In genomic region chr6:159691963-159692287, GRCh38 we compare ENCODE assay signal across 8 cellular contexts. TPM values are rescaled to one million over a fixed set of nuclear protein-coding genes. Genes with fewer than 3 reads are reported as not detected.
DNase-seq lines count a peak whose midpoint lies in the region; ATAC-seq and TF ChIP-seq lines count a peak whose summit lies in the region.

No MANE protein-coding gene starts in this region.

- no peaks in the 10 kb centered on the region for H3K9me2 ChIP-seq in DOHH2 (replicated peaks; ENCODE audit: control insufficient read depth, low read length)

- ATAC-seq in GM18907 (IDR thresholded peaks at IDR 0.05; ENCODE audit: unreplicated experiment) (no peak), GM18867 (IDR thresholded peaks at IDR 0.05; ENCODE audit: unreplicated experiment) (no peak)

- DNase-seq in NAMALWA (ENCODE audit: low spot score) (peak; percentile 38), NCI-H1436 treated with DMSO at 0.1 percent for 48 hours (lab: John Stamatoyannopoulos, UW) (no peak), NCI-H2107 (lab: John Stamatoyannopoulos, UW) (no peak)

- H3K27me3 ChIP-seq in DOHH2 (ENCODE audit: control insufficient read depth, low read length): no peaks in the 10 kb centered on the region
- no peaks in the 10 kb centered on the region for H3K27me3 ChIP-seq in ectodermal cell (ENCODE audit: control insufficient read depth, insufficient read depth, low read length, poor library complexity, severe bottlenecking)
- H3K27me3 ChIP-seq in neuron (ENCODE audit: insufficient read depth, low read length): no peaks in the 10 kb centered on the region

- no peaks in the 10 kb centered on the region; the same call in 1 of the 2 replicates for H3F3A ChIP-seq in DOHH2 (ENCODE audit: control insufficient read depth, insufficient read depth)

- no peak for TF ChIP-seq CTCF in DOHH2 (IDR thresholded peaks at IDR 0.05; ENCODE audit: low read depth, low read length, poor library complexity, severe bottlenecking)

- no peaks in the 10 kb centered on the region for H3K9me3 ChIP-seq in DOHH2 (ENCODE audit: control insufficient read depth, insufficient read depth, low read length)
- no peaks in the 10 kb centered on the region for H3K9me3 ChIP-seq in ectodermal cell (ENCODE audit: control insufficient read depth, low read length)
- H3K9me3 ChIP-seq in neuron (ENCODE audit: low read length): no peaks in the 10 kb centered on the region

- H3K4me1 ChIP-seq in DOHH2 (ENCODE audit: control insufficient read depth, low read length): peaks cover 35% of the 10 kb centered on the region
- H3K4me1 ChIP-seq in ectodermal cell (ENCODE audit: control insufficient read depth, insufficient read depth, low read length): peaks cover 7% of the 10 kb centered on the region
- peaks cover 26% of the 10 kb centered on the region for H3K4me1 ChIP-seq in neuron (ENCODE audit: insufficient read depth, low read length)

- no peaks in the 10 kb centered on the region for H4K20me1 ChIP-seq in DOHH2 (ENCODE audit: control insufficient read depth, insufficient read depth, low read depth, low read length)

- H2AFZ ChIP-seq in neuron (ENCODE audit: low read depth, low read length): no peak overlapping the region

- H3K27ac ChIP-seq in DOHH2 (ENCODE audit: low read depth, low read length): peak overlapping the region; percentile 45
- no peak overlapping the region for H3K27ac ChIP-seq in ectodermal cell (ENCODE audit: insufficient read depth, low read depth, low read length, poor library complexity, severe bottlenecking)

- H3K4me2 ChIP-seq in DOHH2 (ENCODE audit: low read length): peak overlapping the region; percentile 100

- H3K79me2 ChIP-seq in DOHH2 (ENCODE audit: control insufficient read depth, low read length): peaks cover 51% of the 10 kb centered on the region

- H3K4me3 ChIP-seq in DOHH2 (ENCODE audit: low read length) (peak overlapping the region; percentile 91), ectodermal cell (ENCODE audit: insufficient read depth, low read depth, low read length) (peak overlapping the region; percentile 82), neuron (ENCODE audit: low read length) (peak overlapping the region; percentile 83)

- H3K36me3 ChIP-seq in DOHH2 (ENCODE audit: control insufficient read depth, low read length) (peaks cover 44% of the 10 kb centered on the region), ectodermal cell (ENCODE audit: control insufficient read depth, insufficient read depth, low read length) (peaks cover 5% of the 10 kb centered on the region), neuron (ENCODE audit: insufficient read depth, low read length) (peaks cover 10% of the 10 kb centered on the region)

- WGBS in ectodermal cell, 2 experiments: 54 to 61% methylated on average over 7 of the region's 7 CpGs

RNA-seq across cellular contexts. Expression of gene SOD2, which starts 1.1 kb away (rescaled TPM):
- polyA plus RNA-seq in ectodermal cell (2013, experiment 1 of 4): 94.2 TPM
- polyA plus RNA-seq in ectodermal cell (2013, experiment 2 of 4): 89.5 TPM
- 70.8 TPM for polyA plus RNA-seq in ectodermal cell (2013, experiment 3 of 4)
- 70.0 TPM for polyA plus RNA-seq in ectodermal cell (2013, experiment 4 of 4)

RNA-seq across cellular contexts. Expression of gene WTAP, which starts 35.4 kb away (rescaled TPM):
- polyA plus RNA-seq in ectodermal cell (2013, experiment 1 of 4): 152 TPM
- polyA plus RNA-seq in ectodermal cell (2013, experiment 2 of 4): 160 TPM
- 139 TPM for polyA plus RNA-seq in ectodermal cell (2013, experiment 3 of 4)
- polyA plus RNA-seq in ectodermal cell (2013, experiment 4 of 4): 153 TPM
